9 cellular contexts compared by ENCODE assay signal in genomic region chr7:30845426-30846135, GRCh38.
DNase-seq lines count a peak whose midpoint lies in the region; ATAC-seq and TF ChIP-seq lines count a peak whose summit lies in the region.
"Had no signal": no experiment of that assay in that cellular context is flagged by ENCODE, and none has a peak within 500 bp of the region (broad histone marks: within the 10 kb centered on the region; RNA-seq: fewer than 3 reads in every experiment).

No MANE protein-coding gene starts in this region.

- intact Hi-C loops in prostate gland (cut with DNase I): no loop called here

- WGBS in prostate gland: 60% methylated on average over 15 of the region's 15 CpGs

- H3K36me3 ChIP-seq in prostate gland (no peaks in the 10 kb centered on the region), HAP-1 (replicated peaks) (no peaks in the 10 kb centered on the region)

- DNase-seq in CD1c-positive myeloid dendritic cell (ENCODE audit: extremely low spot score) (peak; percentile 47), glomerular visceral epithelial cell (ENCODE audit: extremely low spot score) (peak; percentile 20), prostate gland (ENCODE audit: low spot score) (no peak), GM19240 (ENCODE audit: insufficient read length, low spot score) (no peak), H4 (ENCODE audit: low spot score) (no peak), HAP-1 (ENCODE audit: low spot score in 2 of 2) (no peak)
- DNase-seq: MV-4-11 had no signal

- in situ Hi-C loops in HAP-1 (cut with MboI; ENCODE audit: low sequenced_read_pairs): no loop called here

- TF ChIP-seq CTCF in VCaP (conservative IDR thresholded peaks at IDR 0.05) (no peak), prostate gland (IDR thresholded peaks at IDR 0.05) (no peak)

- H3K9me3 ChIP-seq in prostate gland: no peaks in the 10 kb centered on the region
- no peaks in the 10 kb centered on the region for H3K9me3 ChIP-seq in HAP-1

- H3K27me3 ChIP-seq in prostate gland (replicated peaks; ENCODE audit: insufficient read depth) (no peaks in the 10 kb centered on the region), HAP-1 (ENCODE audit: low read depth) (no peaks in the 10 kb centered on the region)

- H3K4me1 ChIP-seq in prostate gland (replicated peaks) (no peaks in the 10 kb centered on the region), HAP-1 (no peaks in the 10 kb centered on the region)

- ATAC-seq in GM18873 (IDR thresholded peaks at IDR 0.05; ENCODE audit: low FRiP score, unreplicated experiment): no peak

- peak overlapping the region; percentile 52 for H3K27ac ChIP-seq in VCaP
- peak overlapping the region; percentile 59 to 66 for H3K27ac ChIP-seq in prostate gland

- no peak for TF ChIP-seq POLR2A in prostate gland (IDR thresholded peaks at IDR 0.05)

- H3K4me3 ChIP-seq in prostate gland (no peak overlapping the region), HAP-1 (no peak overlapping the region)

Comparison
In these comparisons a context has a peak if more than half of its experiments do, and no peak if none do; other contexts are left out.
1. DNase-seq: peak in CD1c-positive myeloid dendritic cell (single experiment) and glomerular visceral epithelial cell (single experiment); none in prostate gland (single experiment), GM19240 (single experiment), H4 (single experiment) and HAP-1 (0 of 2).